ENCODE assay signal across 21 cellular contexts in the genomic region with DNA sequence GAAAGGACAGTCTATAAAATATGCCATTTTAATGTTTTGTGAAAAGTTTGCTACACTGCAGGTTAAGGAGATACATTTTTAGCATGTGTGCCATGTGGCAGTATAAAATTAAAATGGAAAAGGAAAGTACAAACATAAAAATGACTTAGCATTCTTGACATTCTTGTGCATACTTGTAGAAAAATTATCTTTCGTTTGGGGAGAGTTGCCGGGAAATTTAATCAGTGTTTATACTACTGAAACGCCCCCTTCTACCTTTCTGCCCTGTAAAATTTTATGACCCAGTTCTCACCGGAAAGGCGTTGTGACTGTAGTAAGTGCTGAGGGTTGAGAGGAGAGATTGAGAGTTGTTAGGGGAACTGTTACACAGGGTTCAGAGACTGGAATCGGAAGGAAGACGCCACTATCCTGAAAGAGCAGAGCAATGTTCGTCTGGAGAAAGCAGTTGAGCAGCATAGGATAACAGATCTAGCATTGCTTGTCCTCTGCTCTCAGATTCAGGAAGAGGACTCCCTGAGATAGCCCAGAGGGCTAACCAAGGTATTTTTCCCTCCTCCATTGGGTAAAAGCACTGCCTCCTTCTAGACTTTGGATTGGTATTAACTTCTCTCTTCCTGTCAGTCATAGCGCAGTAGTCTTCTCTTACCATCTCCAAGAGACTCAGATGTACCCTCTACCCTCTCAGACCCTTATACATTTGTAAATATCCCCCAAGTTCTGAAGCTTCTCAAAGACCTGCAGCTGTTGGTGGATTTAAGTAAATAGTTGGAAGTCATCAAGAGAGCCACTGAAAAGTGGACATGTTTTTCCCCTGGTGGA. TPM values are rescaled to one million over a fixed set of nuclear protein-coding genes. Genes with fewer than 3 reads are reported as not detected.
DNase-seq lines count a peak whose midpoint lies in the region; ATAC-seq and TF ChIP-seq lines count a peak whose summit lies in the region.
"Had no signal": no experiment of that assay in that cellular context is flagged by ENCODE, and none has a peak within 500 bp of the region (broad histone marks: within the 10 kb centered on the region; RNA-seq: fewer than 3 reads in every experiment).

No MANE protein-coding gene starts in this region.

- no peak overlapping the region for H2BK5ac ChIP-seq in mesenchymal stem cell (ENCODE audit: low read depth, low read length, poor library complexity, severe bottlenecking)

- no peaks in the 10 kb centered on the region for H3K36me3 ChIP-seq in HUES6 (ENCODE audit: control insufficient read depth, insufficient read depth, low read length)
- H3K36me3 ChIP-seq in mesenchymal stem cell (ENCODE audit: control insufficient read depth in 1 of 2, insufficient read depth in 2 of 2, low read depth in 1 of 2, low read length in 2 of 2), result no peaks in the 10 kb centered on the region
- H3K36me3 ChIP-seq: BLaER1 treated with 17β-estradiol and CSF1 and Interleukin-3, amounts not matched to agents 10 nM and 100 nM; prostate gland; upper lobe of left lung had no signal

- H3K27me3 ChIP-seq in HUES6 (ENCODE audit: control insufficient read depth, insufficient read depth, low read length) (peaks cover 46% of the 10 kb centered on the region), mesenchymal stem cell (ENCODE audit: control insufficient read depth in 1 of 2, insufficient read depth in 1 of 2, low read length in 2 of 2) (peaks cover 26 to 29% of the 10 kb centered on the region in 2 experiments)
- H3K27me3 ChIP-seq: BLaER1 treated with 17β-estradiol and CSF1 and Interleukin-3, amounts not matched to agents 10 nM and 100 nM had no signal

- H4K91ac ChIP-seq in mesenchymal stem cell (ENCODE audit: low read length), result no peak overlapping the region

- peak overlapping the region; percentile 17; the same call in 1 of the 2 replicates for H3K4me3 ChIP-seq in HUES6 (ENCODE audit: low read depth, low read length)
- H3K4me3 ChIP-seq in choroid plexus epithelial cell (ENCODE audit: low read depth, low read length), result peak overlapping the region; percentile 19
- peak overlapping the region in 1 of 2 experiments; percentile 76 for H3K4me3 ChIP-seq in mesenchymal stem cell (ENCODE audit: insufficient read depth in 1 of 2, low read depth in 1 of 2, low read length in 2 of 2)
- H3K4me3 ChIP-seq: BLaER1 treated with 17β-estradiol and CSF1 and Interleukin-3, amounts not matched to agents 10 nM and 100 nM; prostate gland; upper lobe of left lung had no signal

- H3K4ac ChIP-seq in mesenchymal stem cell (ENCODE audit: low read depth in 1 of 2, low read length in 2 of 2), result no peak overlapping the region

- no peak overlapping the region for H3K14ac ChIP-seq in mesenchymal stem cell (ENCODE audit: low read length in 2 of 2)

- H3K9ac ChIP-seq in HUES6 (ENCODE audit: low read length) (no peak overlapping the region), mesenchymal stem cell (ENCODE audit: low read length) (no peak overlapping the region)
- H3K9ac ChIP-seq: BLaER1 treated with 17β-estradiol and CSF1 and Interleukin-3, amounts not matched to agents 10 nM and 100 nM had no signal

- H2AK5ac ChIP-seq in mesenchymal stem cell (ENCODE audit: low read length, severe bottlenecking), result no peak overlapping the region

- no peak overlapping the region for H2BK12ac ChIP-seq in mesenchymal stem cell (ENCODE audit: low read length in 2 of 2)

- no peak overlapping the region for H2AFZ ChIP-seq in mesenchymal stem cell (ENCODE audit: low read depth, low read length)

- H3K9me3 ChIP-seq in HUES6 (ENCODE audit: control insufficient read depth, insufficient read depth, low read depth, low read length), result no peaks in the 10 kb centered on the region
- H3K9me3 ChIP-seq in mesenchymal stem cell (ENCODE audit: control insufficient read depth, low read length), result no peaks in the 10 kb centered on the region
- H3K9me3 ChIP-seq: prostate gland, upper lobe of left lung had no signal

- H3K18ac ChIP-seq in mesenchymal stem cell (ENCODE audit: low read depth in 1 of 2, low read length in 2 of 2), result no peak overlapping the region

- no peaks in the 10 kb centered on the region for H3K79me1 ChIP-seq in mesenchymal stem cell (replicated peaks; ENCODE audit: low read length, poor library complexity, severe bottlenecking)

- TF ChIP-seq CTCF in choroid plexus epithelial cell (conservative IDR thresholded peaks at IDR 0.05; ENCODE audit: low read depth, low read length), result no peak

- H3K27ac ChIP-seq in HUES6 (ENCODE audit: low read depth, low read length), result no peak overlapping the region
- H3K27ac ChIP-seq in substantia nigra (ENCODE audit: low read depth, low read length, poor library complexity, severe bottlenecking), result peak overlapping the region; percentile 98
- H3K27ac ChIP-seq in mesenchymal stem cell (ENCODE audit: low read length, poor library complexity, severe bottlenecking), result no peak overlapping the region
- H3K27ac ChIP-seq: BLaER1 treated with 17β-estradiol and CSF1 and Interleukin-3, amounts not matched to agents 10 nM and 100 nM; prostate gland; upper lobe of left lung had no signal

- H2BK15ac ChIP-seq in mesenchymal stem cell (ENCODE audit: low read depth, poor library complexity, severe bottlenecking), result no peak overlapping the region

- H3K4me1 ChIP-seq in HUES6 (ENCODE audit: control insufficient read depth, insufficient read depth, low read length) (peaks cover 20% of the 10 kb centered on the region), mesenchymal stem cell (ENCODE audit: control insufficient read depth, insufficient read depth, low read depth, low read length) (peaks cover 16% of the 10 kb centered on the region)
- H3K4me1 ChIP-seq: BLaER1 treated with 17β-estradiol and CSF1 and Interleukin-3, amounts not matched to agents 10 nM and 100 nM; prostate gland had no signal

- no peak overlapping the region for H3K4me2 ChIP-seq in mesenchymal stem cell (ENCODE audit: low read length, poor library complexity, severe bottlenecking)
- H3K4me2 ChIP-seq: BLaER1 treated with 17β-estradiol and CSF1 and Interleukin-3, amounts not matched to agents 10 nM and 100 nM had no signal

- no peak overlapping the region for H2BK120ac ChIP-seq in mesenchymal stem cell (ENCODE audit: low read depth, low read length)

- DNase-seq in choroid plexus epithelial cell (ENCODE audit: low read depth) (peak; percentile 41), medulla oblongata (ENCODE audit: extremely low spot score) (peak; percentile 70), substantia nigra (lab: John Stamatoyannopoulos, UW) (peak in 9 of 49 donors; percentile 11 to 61 (median 27)), dedifferentiated amniotic fluid mesenchymal stem cell (ENCODE audit: extremely low spot score) (no peak), mesenchymal stem cell (no peak), NCI-H446 treated with DMSO at 0.1 percent for 48 hours (lab: John Stamatoyannopoulos, UW) (no peak)
- DNase-seq: activated CD4-positive, alpha-beta memory T cell treated with anti-CD3 and anti-CD28 coated beads, Interleukin-2, amount 10 ng/mL, durations not matched to agents 7 days and 5 days; activated naive CD8-positive, alpha-beta T cell treated with anti-CD3 and anti-CD28 coated beads, Interleukin-2, amount 10 ng/mL, durations not matched to agents 7 days and 5 days; activated T-cell treated with anti-CD3 and anti-CD28 coated beads, Interleukin-2, amount 50 U/mL, for 48 hours; DMS153; naive B cell; NCI-H1694; NCI-H345; T-cell; upper lobe of left lung had no signal

- H4K8ac ChIP-seq in mesenchymal stem cell (ENCODE audit: low read length), result no peak overlapping the region

- no peak overlapping the region for H3K23ac ChIP-seq in mesenchymal stem cell (ENCODE audit: low read length in 2 of 2)

- 39% methylated on average over 9 of the region's 9 CpGs for WGBS in mesenchymal stem cell

- ATAC-seq in HG02642 (IDR thresholded peaks at IDR 0.05; ENCODE audit: poor library complexity, unreplicated experiment), result no peak
- ATAC-seq: left ventricle myocardium superior; stimulated activated memory B cell treated with anti-CD40 and anti-IgM and Interleukin-4, amounts not matched to agents 10 μg/mL and 1 μg/mL and 100 μg/mL, for 72 hours; T-cell had no signal

RNA-seq across cellular contexts. Expression of a gene that starts 2.7 kb away (rescaled TPM):
- not detected for polyA plus RNA-seq in mesenchymal stem cell (2013, experiment 1 of 2)
- 0.01 TPM for polyA plus RNA-seq in mesenchymal stem cell (2013, experiment 2 of 2)

Comparison
In these comparisons a context has a peak if more than half of its experiments do, and no peak if none do; other contexts are left out.
1. DNase-seq: peak in choroid plexus epithelial cell (single experiment) and medulla oblongata (single experiment); none in dedifferentiated amniotic fluid mesenchymal stem cell (single experiment), mesenchymal stem cell (single experiment) and NCI-H446 treated with DMSO at 0.1 percent for 48 hours (single experiment).